In genomic region chr2:238320648-238321281, GRCh38 we compare ENCODE assay signal across 8 cellular contexts. TPM values are rescaled to one million over a fixed set of nuclear protein-coding genes. Genes with fewer than 3 reads are reported as not detected.
DNase-seq lines count a peak whose midpoint lies in the region; ATAC-seq, FAIRE-seq and TF ChIP-seq lines count a peak whose summit lies in the region.

No MANE protein-coding gene starts in this region.

- peak; percentile 16 to 46; a peak in 5 of 6 replicates for ATAC-seq in A549
- peak; percentile 40 for ATAC-seq in GM18505 (IDR thresholded peaks at IDR 0.05; ENCODE audit: unreplicated experiment)
- ATAC-seq in HG03045 (IDR thresholded peaks at IDR 0.05; ENCODE audit: unreplicated experiment) = peak; percentile 30

- DNase-seq in A549 (ENCODE audit: low read depth in 1 of 2, low spot score in 1 of 2) (peak in 1 of 2 experiments; percentile 15), WERI-Rb-1 (no peak), glomerular visceral epithelial cell (ENCODE audit: extremely low spot score) (peak; percentile 32), retinal pigment epithelial cell (ENCODE audit: low read depth) (no peak), kidney glomerular epithelial cell (lab: John Stamatoyannopoulos, UW) (no peak), NCI-H146 (lab: John Stamatoyannopoulos, UW) (no peak)

- FAIRE-seq in A549 (lab: Jason Lieb, UNC) = no peak

- TF ChIP-seq EP300 in A549 (IDR thresholded peaks at IDR 0.05) = no peak

- TF ChIP-seq CTCF in A549 (IDR thresholded peaks at IDR 0.05) = no peak
- no peak for TF ChIP-seq CTCF in WERI-Rb-1 (IDR thresholded peaks at IDR 0.05; ENCODE audit: low read depth, low read length)
- no peak for TF ChIP-seq CTCF in retinal pigment epithelial cell (conservative IDR thresholded peaks at IDR 0.05; ENCODE audit: low read depth, low read length)

- WGBS in A549 (ENCODE audit: missing lambda C conversion rate) = 6% methylated on average over 11 of the region's 65 CpGs

- H3K4me2 ChIP-seq in A549 = peak overlapping the region; percentile 70

- CTCF ChIA-PET in A549 (lab: Yijun Ruan, JAX) = interaction anchor here (1.7 to 3.9 kb wide), 3 partner anchors 9 to 34 kb away, joined by 3 to 18 read pairs (median 7); no protein-coding TSS in a partner anchor

- H3K9me3 ChIP-seq in A549 (no peaks in the 10 kb centered on the region), WERI-Rb-1 (ENCODE audit: severe bottlenecking) (no peaks in the 10 kb centered on the region)

- H3K4me1 ChIP-seq in A549 = peaks cover 13% of the 10 kb centered on the region; the same call in 2 of the 3 replicates

- peak overlapping the region; percentile 99 for H3K4me3 ChIP-seq in A549
- H3K4me3 ChIP-seq in WERI-Rb-1 (ENCODE audit: low read depth, low read length) = peak overlapping the region; percentile 53
- peak overlapping the region; percentile 50 for H3K4me3 ChIP-seq in retinal pigment epithelial cell (ENCODE audit: low read length)

- no peaks in the 10 kb centered on the region for H3K27me3 ChIP-seq in WERI-Rb-1 (ENCODE audit: insufficient read depth, low read depth, severe bottlenecking)

- POLR2A ChIA-PET in A549 (lab: Yijun Ruan, JAX) = no interaction called here

- no peak for TF ChIP-seq RAD21 in A549 (conservative IDR thresholded peaks at IDR 0.05 in 1 of 2, IDR thresholded peaks at IDR 0.05 in 1 of 2)

- H3K27ac ChIP-seq in A549 = peak overlapping the region; percentile 90 to 95
- H3K27ac ChIP-seq in WERI-Rb-1 = no peak overlapping the region

- H3K36me3 ChIP-seq in WERI-Rb-1 = peaks cover 12% of the 10 kb centered on the region

- 0 out of 2 replicates have a peak, but pooled peaks have one; percentile 28 for TF ChIP-seq POLR2A in A549 (IDR thresholded peaks at IDR 0.05; ENCODE audit: low read length)
- peak; percentile 0 for TF ChIP-seq POLR2A in GM18505 (IDR thresholded peaks at IDR 0.05; ENCODE audit: borderline replicate concordance, extremely low read depth, insufficient read depth, insufficient read length)

TF ChIP-seq in A549, 52 proteins besides CTCF, POLR2A, EP300 and RAD21:
- TF ChIP-seq PHF8 (IDR thresholded peaks at IDR 0.05; ENCODE audit: borderline replicate concordance, low read depth) = peak; percentile 15; the same call in 1 of the 2 replicates
- TF ChIP-seq HMGXB4 (CRISPR knock-in tag; IDR thresholded peaks at IDR 0.05; ENCODE audit: borderline replicate concordance) = no peak

RNA-seq across cellular contexts. Expression of gene TRAF3IP1, which starts 0.4 kb away (rescaled TPM):
- polyA plus RNA-seq in A549 (2011; rRNA removed) = 10.6 and 10.9 TPM in 2 replicates
- 10.9 and 12.1 TPM in 2 replicates for polyA plus RNA-seq in A549 (2012; cell fraction: cytosol; rRNA removed)
- polyA plus RNA-seq in A549 (2012; cell fraction: nucleus; rRNA removed) = 9.5 and 9.6 TPM in 2 replicates
- polyA plus RNA-seq in A549 (2017; fragmentation: RNase III; extraction: RNeasy Plus Mini Kit Qiagen cat#74134 plus additional on column Dnase treatment) = 19.1 to 20.2 TPM (median 19.2 TPM) in 3 replicates
- 8.8 and 12.3 TPM in 2 replicates for polyA minus RNA-seq in A549 (2011; rRNA and poly(A)+ RNA removed)

RNA-seq across cellular contexts. Expression of gene PER2, which starts 32.4 kb away (rescaled TPM):
- polyA plus RNA-seq in A549 (2011; rRNA removed) = 8.5 and 14.4 TPM in 2 replicates
- 3.6 and 4.8 TPM in 2 replicates for polyA plus RNA-seq in A549 (2012; cell fraction: cytosol; rRNA removed)
- polyA plus RNA-seq in A549 (2012; cell fraction: nucleus; rRNA removed) = 13.6 and 17.0 TPM in 2 replicates
- 3.4 to 4.2 TPM (median 3.6 TPM) in 3 replicates for polyA plus RNA-seq in A549 (2017; fragmentation: RNase III; extraction: RNeasy Plus Mini Kit Qiagen cat#74134 plus additional on column Dnase treatment)
- 48.9 and 52.8 TPM in 2 replicates for polyA minus RNA-seq in A549 (2011; rRNA and poly(A)+ RNA removed)
